Comparison of ENCODE assay signal across 2 cellular contexts in genomic region chr6:138772596-138773176, GRCh38.
TF ChIP-seq lines count a peak whose summit lies in the region.

No MANE protein-coding gene starts in this region.

TF ChIP-seq in HCT116, 20 proteins besides CTCF, POLR2A, EP300 and RAD21:
- TF ChIP-seq EZH2phosphoT487 (IDR thresholded peaks at IDR 0.05; ENCODE audit: borderline replicate concordance) (no peak), SIN3A (IDR thresholded peaks at IDR 0.05; ENCODE audit: low read depth) (0 out of 2 replicates have a peak, but pooled peaks have one; percentile 57)

TF ChIP-seq in GM12891, 5 proteins besides CTCF, POLR2A, EP300 and RAD21:
- TF ChIP-seq PAX5 (IDR thresholded peaks at IDR 0.05; ENCODE audit: insufficient read depth, low read length, severe bottlenecking) (no peak), POU2F2 (IDR thresholded peaks at IDR 0.05; ENCODE audit: low read depth, low read length) (no peak), POLR2AphosphoS5 (IDR thresholded peaks at IDR 0.05; ENCODE audit: low read depth, low read length) (no peak), SPI1 (IDR thresholded peaks at IDR 0.05; ENCODE audit: low read depth, low read length) (no peak), TAF1 (IDR thresholded peaks at IDR 0.05; ENCODE audit: low read depth, low read length) (no peak)
TF ChIP-seq in GM12891: peak in this region for 0.
